15 cellular contexts compared by ENCODE assay signal in the genomic region with DNA sequence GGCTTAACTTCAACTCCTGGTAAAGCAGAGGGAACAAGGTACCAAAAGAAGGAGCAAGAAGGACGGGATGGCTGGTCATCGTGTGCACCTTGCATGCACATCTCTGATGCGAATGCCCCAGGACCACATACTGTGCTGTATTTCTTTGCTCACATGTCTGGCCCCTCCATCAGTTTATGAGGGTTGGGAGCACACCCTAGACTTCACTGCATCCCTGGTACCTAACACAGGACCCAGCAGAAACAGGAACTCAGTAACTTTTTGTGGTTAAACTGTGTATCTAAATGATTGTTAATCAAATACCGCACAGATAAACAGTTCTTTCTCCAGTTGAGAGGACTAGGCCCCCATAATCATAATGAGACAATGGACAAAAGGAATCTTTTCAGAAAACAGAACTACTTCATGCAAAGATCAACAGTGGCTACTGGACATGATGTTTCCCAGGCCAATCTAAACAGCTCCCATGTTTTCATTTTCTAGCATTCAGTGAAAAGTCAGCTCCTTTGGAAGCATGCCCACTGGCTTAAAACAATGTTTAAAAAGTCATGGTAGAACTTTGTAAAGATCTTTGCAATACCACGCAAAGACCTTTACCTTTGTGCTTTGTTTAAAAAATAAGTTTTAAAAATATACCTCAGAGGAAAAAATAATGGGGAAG. TPM values are rescaled to one million over a fixed set of nuclear protein-coding genes. Genes with fewer than 3 reads are reported as not detected.
DNase-seq lines count a peak whose midpoint lies in the region; ATAC-seq and TF ChIP-seq lines count a peak whose summit lies in the region.
"Had no signal": no experiment of that assay in that cellular context is flagged by ENCODE, and none has a peak within 500 bp of the region (broad histone marks: within the 10 kb centered on the region; RNA-seq: fewer than 3 reads in every experiment).

No MANE protein-coding gene starts in this region.

- H3K27ac Mint-ChIP-seq in mesothelial cell of epicardium: no peak overlapping the region
- H3K27ac Mint-ChIP-seq: activated naive CD8-positive, alpha-beta T cell treated with anti-CD3 and anti-CD28 coated beads, Interleukin-2, amount 50 U/mL, for 24 hours had no signal

- no peak overlapping the region for H3K4me3 Mint-ChIP-seq in mesothelial cell of epicardium
- H3K4me3 Mint-ChIP-seq: activated naive CD8-positive, alpha-beta T cell treated with anti-CD3 and anti-CD28 coated beads, Interleukin-2, amount 50 U/mL, for 24 hours had no signal

- no peaks in the 10 kb centered on the region for H3K27me3 Mint-ChIP-seq in mesothelial cell of epicardium (ENCODE audit: low read depth)
- H3K27me3 Mint-ChIP-seq: activated naive CD8-positive, alpha-beta T cell treated with anti-CD3 and anti-CD28 coated beads, Interleukin-2, amount 50 U/mL, for 24 hours had no signal

- peak; percentile 81 for ATAC-seq in GM18870 (IDR thresholded peaks at IDR 0.05; ENCODE audit: unreplicated experiment)
- ATAC-seq in HG03159 (IDR thresholded peaks at IDR 0.05; ENCODE audit: unreplicated experiment): peak; percentile 57
- peak; percentile 55 for ATAC-seq in sciatic nerve
- ATAC-seq: activated naive CD8-positive, alpha-beta T cell treated with anti-CD3 and anti-CD28 coated beads, Interleukin-2, amount 50 U/mL, for 24 hours; heart right ventricle; HepG2; left lobe of liver had no signal

- intact Hi-C loops in sciatic nerve (cut with DNase I): no loop called here

- no peaks in the 10 kb centered on the region for H3K9me3 Mint-ChIP-seq in mesothelial cell of epicardium
- H3K9me3 Mint-ChIP-seq: activated naive CD8-positive, alpha-beta T cell treated with anti-CD3 and anti-CD28 coated beads, Interleukin-2, amount 50 U/mL, for 24 hours had no signal

- H3K4me3 ChIP-seq in cardiac fibroblast (replicated peaks in 1 of 2; ENCODE audit: low read depth in 2 of 2, low read length in 2 of 2) (no peak overlapping the region), coronary artery (no peak overlapping the region)
- H3K4me3 ChIP-seq: heart right ventricle had no signal

- peaks cover 34% of the 10 kb centered on the region for H3K4me1 Mint-ChIP-seq in mesothelial cell of epicardium

- no peak overlapping the region for H3K27ac ChIP-seq in coronary artery
- H3K27ac ChIP-seq: heart right ventricle had no signal

- TF ChIP-seq CTCF in cardiac fibroblast (IDR thresholded peaks at IDR 0.05; ENCODE audit: low read depth, low read length) (no peak), mesothelial cell of epicardium (IDR thresholded peaks at IDR 0.05; ENCODE audit: unreplicated experiment) (no peak), coronary artery (IDR thresholded peaks at IDR 0.05) (no peak)

- no peaks in the 10 kb centered on the region for H3K36me3 Mint-ChIP-seq in mesothelial cell of epicardium

- DNase-seq in cardiac fibroblast (ENCODE audit: low read depth in 2 of 2) (peak; percentile 4 to 22), sciatic nerve (ENCODE audit: low spot score) (no peak), mesothelial cell of epicardium (ENCODE audit: low spot score in 2 of 2, unreplicated experiment in 2 of 2) (no peak), NCI-H2081 treated with DMSO at 0.1 percent for 48 hours (lab: John Stamatoyannopoulos, UW) (no peak), COLO829 (ENCODE audit: low spot score) (no peak), coronary artery (ENCODE audit: low spot score) (no peak)
- DNase-seq: activated naive CD8-positive, alpha-beta T cell treated with anti-CD3 and anti-CD28 coated beads, Interleukin-2, amount 50 U/mL, for 24 hours; AML-193; heart right ventricle; NCI-H1436 treated with DMSO at 0.1 percent for 48 hours; NCI-H524 treated with DMSO at 0.1 percent for 48 hours had no signal

RNA-seq across cellular contexts. Expression of a gene that starts 55.5 kb away (rescaled TPM):
- not detected for total RNA-seq in sciatic nerve
- total RNA-seq in mesothelial cell of epicardium: not detected in 3 replicates
- total RNA-seq: heart right ventricle, HepG2, left lobe of liver had no signal

Comparison
In these comparisons a context has a peak if more than half of its experiments do, and no peak if none do; other contexts are left out.
1. DNase-seq: peak in cardiac fibroblast (2 of 2); none in sciatic nerve (single experiment), mesothelial cell of epicardium (0 of 2), NCI-H2081 treated with DMSO at 0.1 percent for 48 hours (single experiment), COLO829 (single experiment) and coronary artery (single experiment).
2. Peak in every context shown above with its lines, with median percentiles within 50 percentile points of each other: ATAC-seq.